ENCODE assay signal across 12 cellular contexts in the genomic region with DNA sequence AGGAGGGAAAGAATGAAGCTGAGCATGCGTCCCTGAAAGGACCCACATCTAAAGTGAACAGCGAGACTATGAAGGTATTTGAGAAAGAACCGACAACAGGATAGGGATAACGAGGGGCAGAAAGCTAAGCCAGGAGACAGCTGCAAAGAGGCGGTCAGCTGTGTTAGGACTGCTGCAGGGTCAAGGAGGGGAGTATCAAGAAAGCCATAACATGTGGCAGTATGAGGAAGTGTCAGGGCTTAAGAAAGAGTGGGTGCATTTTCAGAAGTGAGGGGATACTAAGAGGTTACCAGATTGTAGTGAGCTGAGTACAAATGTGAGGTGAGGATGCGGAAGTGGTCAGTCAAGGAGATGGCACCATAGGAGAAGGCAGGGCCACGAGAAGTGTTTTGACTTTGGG.
"Had no signal": no experiment of that assay in that cellular context is flagged by ENCODE, and none has a peak within 500 bp of the region (broad histone marks: within the 10 kb centered on the region; RNA-seq: fewer than 3 reads in every experiment).

No MANE protein-coding gene starts in this region.

- H3K4me1 Mint-ChIP-seq: activated B cell treated with CpG ODN at 0.5 μM for 24 hours; activated naive CD4-positive, alpha-beta T cell treated with anti-CD3 and anti-CD28 coated beads, Interleukin-2, amount 10 ng/mL, durations not matched to agents 7 days and 5 days had no signal

- H3K9me3 Mint-ChIP-seq: activated CD4-positive, alpha-beta T cell treated with anti-CD3 and anti-CD28 coated beads, Interleukin-2, amount 10 ng/mL, durations not matched to agents 24 days and 14 days had no signal

- ATAC-seq: activated T-helper 17 cell treated with anti-CD3 and anti-CD28 coated beads, Interleukin-2, amount 50 U/mL, for 72 hours; left ventricle myocardium superior had no signal

- H3K4me3 Mint-ChIP-seq: activated B cell treated with CpG ODN at 0.5 μM for 24 hours; activated CD4-positive, alpha-beta T cell treated with anti-CD3 and anti-CD28 coated beads, Interleukin-2, amount 10 ng/mL, durations not matched to agents 24 days and 14 days; activated naive CD4-positive, alpha-beta T cell treated with anti-CD3 and anti-CD28 coated beads, Interleukin-2, amount 10 ng/mL, durations not matched to agents 7 days and 5 days; activated T-helper 17 cell treated with anti-CD3 and anti-CD28 coated beads, Interleukin-2, amount 50 U/mL, for 72 hours; brain; T-cell had no signal

- DNase-seq: activated B cell treated with CpG ODN at 0.5 μM for 24 hours; activated CD4-positive, alpha-beta T cell treated with anti-CD3 and anti-CD28 coated beads, Interleukin-2, amount 10 ng/mL, durations not matched to agents 24 days and 14 days; activated naive CD4-positive, alpha-beta T cell treated with anti-CD3 and anti-CD28 coated beads, Interleukin-2, amount 10 ng/mL, durations not matched to agents 7 days and 5 days; activated T-cell treated with anti-CD3 and anti-CD28 coated beads for 4 hours; amygdala; erythroblast; left ventricle myocardium superior; stimulated activated CD4-positive, alpha-beta T cell treated with anti-CD3 and anti-CD28 coated beads, Interleukin-2, amount 100 ng/mL, for 48 hours; stomach; T-cell had no signal

- H3K27ac Mint-ChIP-seq: activated B cell treated with CpG ODN at 0.5 μM for 24 hours; activated CD4-positive, alpha-beta T cell treated with anti-CD3 and anti-CD28 coated beads, Interleukin-2, amount 10 ng/mL, durations not matched to agents 24 days and 14 days; activated naive CD4-positive, alpha-beta T cell treated with anti-CD3 and anti-CD28 coated beads, Interleukin-2, amount 10 ng/mL, durations not matched to agents 7 days and 5 days; T-cell had no signal

- H3K27me3 Mint-ChIP-seq: activated B cell treated with CpG ODN at 0.5 μM for 24 hours; activated CD4-positive, alpha-beta T cell treated with anti-CD3 and anti-CD28 coated beads, Interleukin-2, amount 10 ng/mL, durations not matched to agents 24 days and 14 days; activated naive CD4-positive, alpha-beta T cell treated with anti-CD3 and anti-CD28 coated beads, Interleukin-2, amount 10 ng/mL, durations not matched to agents 7 days and 5 days; activated T-helper 17 cell treated with anti-CD3 and anti-CD28 coated beads, Interleukin-2, amount 50 U/mL, for 72 hours; T-cell had no signal
